8 cellular contexts compared by ENCODE assay signal in genomic region chr15:58321034-58321433, GRCh38.
"Had no signal": no experiment of that assay in that cellular context is flagged by ENCODE, and none has a peak within 500 bp of the region (broad histone marks: within the 10 kb centered on the region; RNA-seq: fewer than 3 reads in every experiment).

No MANE protein-coding gene starts in this region.

- FAIRE-seq: G401.6, GM12878, GM12891, GM12892, GM18507, GM19239 had no signal

- DNase-seq: GDM1, GF-D8 had no signal

- ATAC-seq: GM12878 had no signal

- H3K4me3 ChIP-seq: GM12878 had no signal
